In genomic region chr2:48009256-48009655, GRCh38 we compare ENCODE assay signal across 19 cellular contexts.
DNase-seq lines count a peak whose midpoint lies in the region; TF ChIP-seq lines count a peak whose summit lies in the region.
"Had no signal": no experiment of that assay in that cellular context is flagged by ENCODE, and none has a peak within 500 bp of the region (broad histone marks: within the 10 kb centered on the region; RNA-seq: fewer than 3 reads in every experiment).

No MANE protein-coding gene starts in this region.

- H3K18ac ChIP-seq in trophoblast cell (ENCODE audit: low read length): no peak overlapping the region

- H4K91ac ChIP-seq in trophoblast cell (ENCODE audit: low read depth, low read length): no peak overlapping the region

- DNase-seq in NOMO-1 treated with DMSO at 0.1 percent for 48 hours (lab: John Stamatoyannopoulos, UW; ENCODE audit: unreplicated experiment) (peak; percentile 3), NOMO-1 treated with dmso at 0.1 percent for 144 hours (lab: John Stamatoyannopoulos, UW; ENCODE audit: unreplicated experiment) (no peak), NCI-H226 (peak; percentile 55), choroid plexus epithelial cell (ENCODE audit: low read depth) (peak; percentile 1), trophoblast cell (peak; percentile 11 to 75), kidney tubule cell (ENCODE audit: low spot score) (no peak), right atrium auricular region (ENCODE audit: low spot score) (no peak), AML-193 (lab: John Stamatoyannopoulos, UW) (no peak)
- DNase-seq: 8988T; BE2C; C1 segment of cervical spinal cord; CD4-positive, CD25-positive, alpha-beta regulatory T cell; CD8-positive, alpha-beta memory T cell; COR-L47; DMS 273 treated with DMSO at 0.1 percent for 48 hours; DMS53; DND-41; EL; H9 had no signal

- no peak overlapping the region for H3K4me3 ChIP-seq in choroid plexus epithelial cell (ENCODE audit: low read depth, low read length)
- H3K4me3 ChIP-seq in trophoblast cell (ENCODE audit: low read depth, low read length): no peak overlapping the region
- no peak overlapping the region for H3K4me3 ChIP-seq in right atrium auricular region

- H3K27me3 ChIP-seq in trophoblast cell (ENCODE audit: insufficient read depth, low read length) (no peaks in the 10 kb centered on the region), right atrium auricular region (no peaks in the 10 kb centered on the region)
- H3K27me3 ChIP-seq: BE2C had no signal

- H3K9me3 ChIP-seq in trophoblast cell (ENCODE audit: insufficient read depth, low read depth, low read length): no peaks in the 10 kb centered on the region
- no peaks in the 10 kb centered on the region for H3K9me3 ChIP-seq in right atrium auricular region
- H3K9me3 ChIP-seq: BE2C had no signal

- no peak overlapping the region for H4K8ac ChIP-seq in trophoblast cell (ENCODE audit: low read depth, low read length)

- H3K4me1 ChIP-seq in trophoblast cell (ENCODE audit: control insufficient read depth in 1 of 2, insufficient read depth in 2 of 2, low read length in 2 of 2): no peaks in the 10 kb centered on the region
- no peaks in the 10 kb centered on the region for H3K4me1 ChIP-seq in right atrium auricular region
- H3K4me1 ChIP-seq: BE2C had no signal

- H3K79me2 ChIP-seq in trophoblast cell (ENCODE audit: control insufficient read depth, insufficient read depth, low read length, poor library complexity): no peaks in the 10 kb centered on the region

- WGBS in trophoblast cell (ENCODE audit: extremely low coverage, insufficient coverage, insufficient read length): no CpG with 5 or more reads among the region's 2 CpGs

- H3K9ac ChIP-seq in trophoblast cell (ENCODE audit: low read length): no peak overlapping the region

- no peak for TF ChIP-seq CTCF in choroid plexus epithelial cell (conservative IDR thresholded peaks at IDR 0.05; ENCODE audit: low read depth, low read length)
- TF ChIP-seq CTCF in right atrium auricular region (IDR thresholded peaks at IDR 0.05): no peak

- H2BK12ac ChIP-seq in trophoblast cell (ENCODE audit: low read length): no peak overlapping the region

- no peak overlapping the region for H3K27ac ChIP-seq in trophoblast cell (ENCODE audit: low read depth, low read length)
- H3K27ac ChIP-seq in right atrium auricular region: no peak overlapping the region

- no peak overlapping the region for H2BK120ac ChIP-seq in trophoblast cell (ENCODE audit: insufficient read depth, low read length, poor library complexity)

- H3K36me3 ChIP-seq in trophoblast cell (ENCODE audit: control insufficient read depth in 1 of 2, insufficient read depth in 2 of 2, low read length in 2 of 2) (no peaks in the 10 kb centered on the region), right atrium auricular region (no peaks in the 10 kb centered on the region)
- H3K36me3 ChIP-seq: BE2C had no signal

- H3K4ac ChIP-seq in trophoblast cell (ENCODE audit: low read depth, low read length): no peak overlapping the region

- no peak overlapping the region for H3K14ac ChIP-seq in trophoblast cell (ENCODE audit: low read length)

- H2BK5ac ChIP-seq in trophoblast cell (ENCODE audit: low read depth, low read length, poor library complexity): no peak overlapping the region

- H3K79me1 ChIP-seq in trophoblast cell (ENCODE audit: low read length): no peaks in the 10 kb centered on the region

- no peak overlapping the region for H3K4me2 ChIP-seq in trophoblast cell (ENCODE audit: low read length)

- no peak overlapping the region for H2AK5ac ChIP-seq in trophoblast cell (ENCODE audit: low read length)

- no peak overlapping the region for H4K12ac ChIP-seq in trophoblast cell (ENCODE audit: low read depth, low read length)

- no peak overlapping the region for H3K23ac ChIP-seq in trophoblast cell (ENCODE audit: low read length)

- H2AFZ ChIP-seq in trophoblast cell (ENCODE audit: insufficient read depth, low read length, poor library complexity): no peak overlapping the region

Comparison
In these comparisons a context has a peak if more than half of its experiments do, and no peak if none do; other contexts are left out.
1. DNase-seq: peak in NOMO-1 treated with DMSO at 0.1 percent for 48 hours (single experiment), NCI-H226 (single experiment), choroid plexus epithelial cell (single experiment) and trophoblast cell (2 of 2); none in NOMO-1 treated with dmso at 0.1 percent for 144 hours (single experiment), kidney tubule cell (single experiment), right atrium auricular region (single experiment) and AML-193 (0 of 2).